In genomic region chr19:45154064-45154827, GRCh38 we compare ENCODE assay signal across 9 cellular contexts. TPM values are rescaled to one million over a fixed set of nuclear protein-coding genes. Genes with fewer than 3 reads are reported as not detected.
DNase-seq lines count a peak whose midpoint lies in the region; ATAC-seq and TF ChIP-seq lines count a peak whose summit lies in the region.
"Had no signal": no experiment of that assay in that cellular context is flagged by ENCODE, and none has a peak within 500 bp of the region (broad histone marks: within the 10 kb centered on the region; RNA-seq: fewer than 3 reads in every experiment).

No MANE protein-coding gene starts in this region.

- DNase-seq in Calu3 (peak; percentile 78), NCI-H226 (peak; percentile 97), nephron progenitor cell (no peak), NCI-H1105 (lab: John Stamatoyannopoulos, UW) (no peak)
- DNase-seq in activated naive CD4-positive, alpha-beta T cell treated with anti-CD3 and anti-CD28 coated beads, Interleukin-2, amount 50 U/mL, for 16 hours = no peak

- no peak overlapping the region for H3K9ac ChIP-seq in duodenal mucosa (ENCODE audit: low read depth in 1 of 2, low read length in 2 of 2)

- H3K4me3 ChIP-seq in duodenal mucosa (ENCODE audit: low read depth in 1 of 2, low read length in 2 of 2) = peak overlapping the region; percentile 55 to 68

- no peaks in the 10 kb centered on the region for H3K9me3 Mint-ChIP-seq in Calu3 (ENCODE audit: low read depth, unreplicated experiment)
- H3K9me3 Mint-ChIP-seq in nephron progenitor cell = no peaks in the 10 kb centered on the region

- peaks cover 32 to 39% of the 10 kb centered on the region in 2 donors for H3K27me3 ChIP-seq in duodenal mucosa (ENCODE audit: control insufficient read depth in 1 of 2, insufficient read depth in 2 of 2, low read length in 2 of 2)

- H3K4me1 Mint-ChIP-seq in Calu3 (ENCODE audit: low read depth, unreplicated experiment) (peaks cover 28% of the 10 kb centered on the region), nephron progenitor cell (peaks cover 32% of the 10 kb centered on the region)

- intact Hi-C loops in Calu3 (cut with micrococcal nuclease; ENCODE audit: unreplicated experiment) = no loop called here

- H3K36me3 ChIP-seq in duodenal mucosa (ENCODE audit: control insufficient read depth in 1 of 2, insufficient read depth in 2 of 2, low read length in 2 of 2) = no peaks in the 10 kb centered on the region

- ATAC-seq in GM21526 (IDR thresholded peaks at IDR 0.05; ENCODE audit: low FRiP score, unreplicated experiment) = no peak
- no peak for ATAC-seq in HG03139 (IDR thresholded peaks at IDR 0.05; ENCODE audit: unreplicated experiment)

- no peaks in the 10 kb centered on the region for H3K9me3 ChIP-seq in duodenal mucosa (ENCODE audit: control insufficient read depth in 1 of 2, low read length in 2 of 2)

- H3K27me3 Mint-ChIP-seq in Calu3 (ENCODE audit: unreplicated experiment) (peaks cover 25% of the 10 kb centered on the region), nephron progenitor cell (ENCODE audit: low read depth, poor library complexity) (peaks cover 33% of the 10 kb centered on the region)

- BruUV-seq in Calu3 (replicated peaks; lab: Mats Ljungman, UMichigan) = no TSS peak

- H3K27ac Mint-ChIP-seq in Calu3 (ENCODE audit: unreplicated experiment) (peak overlapping the region; percentile 75), nephron progenitor cell (no peak overlapping the region)

- H3K4me3 Mint-ChIP-seq in Calu3 (ENCODE audit: low read depth, unreplicated experiment) = peak overlapping the region; percentile 20
- peak overlapping the region; percentile 70 for H3K4me3 Mint-ChIP-seq in nephron progenitor cell

- peaks cover 21 to 36% of the 10 kb centered on the region in 2 donors for H3K4me1 ChIP-seq in duodenal mucosa (ENCODE audit: control insufficient read depth in 1 of 2, insufficient read depth in 2 of 2, low read length in 2 of 2)

- H3K27ac ChIP-seq in duodenal mucosa (ENCODE audit: low read depth, low read length) = no peak overlapping the region
- H3K27ac ChIP-seq: epithelial cell of prostate had no signal

- no peak for TF ChIP-seq CTCF in Calu3 (IDR thresholded peaks at IDR 0.05; ENCODE audit: unreplicated experiment)
- no peak for TF ChIP-seq CTCF in nephron progenitor cell (IDR thresholded peaks at IDR 0.05)

- H3K36me3 Mint-ChIP-seq in Calu3 (ENCODE audit: insufficient read depth, unreplicated experiment) (peaks cover 51% of the 10 kb centered on the region), nephron progenitor cell (ENCODE audit: low read depth) (peaks cover 10% of the 10 kb centered on the region)

- CTCF ChIA-PET in Calu3 (lab: Charles Lee) = interaction anchor here (0.5 to 1.5 kb wide), 6 partner anchors 17 to 1702 kb away, joined by 3 to 11 read pairs (median 4); partner anchors contain the start of genes BLOC1S3 and TRAPPC6A

RNA-seq across cellular contexts. Expression of gene NKPD1, which starts 6.5 kb away (rescaled TPM):
- total RNA-seq in Calu3 (2022) = 0.64 TPM in 2 replicates

RNA-seq across cellular contexts. Expression of gene TRAPPC6A, which starts 23.8 kb away (rescaled TPM):
- 55.7 and 57.0 TPM in 2 replicates for total RNA-seq in Calu3 (2022)

RNA-seq across cellular contexts. Expression of gene BLOC1S3, which starts 24.3 kb away (rescaled TPM):
- total RNA-seq in Calu3 (2022) = 22.7 and 25.2 TPM in 2 replicates

Comparison
In these comparisons a context has a peak if more than half of its experiments do, and no peak if none do; other contexts are left out.
1. DNase-seq: peak in Calu3 (single experiment) and NCI-H226 (single experiment); none in nephron progenitor cell (single experiment), NCI-H1105 (single experiment) and activated naive CD4-positive, alpha-beta T cell treated with anti-CD3 and anti-CD28 coated beads, Interleukin-2, amount 50 U/mL, for 16 hours (single experiment).